Comparison of ENCODE assay signal across 1 cellular context in genomic region chr5:142981886-142982820, GRCh38.
TF ChIP-seq lines count a peak whose summit lies in the region.

No MANE protein-coding gene starts in this region.

TF ChIP-seq in HepG2, 621 proteins besides CTCF, POLR2A, EP300 and RAD21 (continued from another document and continues in another):
- TF ChIP-seq NFAT5 (CRISPR knock-in tag; IDR thresholded peaks at IDR 0.05) (no peak), NFRKB (IDR thresholded peaks at IDR 0.05) (no peak), KDM3A (CRISPR knock-in tag; IDR thresholded peaks at IDR 0.05; ENCODE audit: low read depth) (0 out of 2 replicates have a peak, but pooled peaks have one; percentile 32), ZNF687 (CRISPR knock-in tag; IDR thresholded peaks at IDR 0.05) (peak; percentile 7; the same call in 1 of the 2 replicates), XRCC5 (optimal IDR thresholded peaks at IDR 0.05; ENCODE audit: low read length) (peak; percentile 70), LCORL (IDR thresholded peaks at IDR 0.05) (no peak), LCORL (CRISPR knock-in tag; IDR thresholded peaks at IDR 0.05) (peak; percentile 84), ATF4 (CRISPR knock-in tag; IDR thresholded peaks at IDR 0.05) (0 out of 4 replicates have a peak, but pooled peaks of 1 of the 2 experiments have one; percentile 12), ARID4A (CRISPR knock-in tag; IDR thresholded peaks at IDR 0.05; ENCODE audit: borderline replicate concordance) (peak; percentile 37; the same call in 1 of the 2 replicates), MXD4 (CRISPR knock-in tag; IDR thresholded peaks at IDR 0.05) (no peak), EHMT2 (IDR thresholded peaks at IDR 0.05; ENCODE audit: borderline replicate concordance, low read depth, low read length) (no peak), FOSL1 (CRISPR knock-in tag; IDR thresholded peaks at IDR 0.05; ENCODE audit: borderline replicate concordance) (no peak), FOSL2 (CRISPR knock-in tag; IDR thresholded peaks at IDR 0.05) (peak; percentile 69), RARA (CRISPR knock-in tag; IDR thresholded peaks at IDR 0.05) (peak; percentile 84), ZNF75D (CRISPR knock-in tag; IDR thresholded peaks at IDR 0.05; ENCODE audit: borderline replicate concordance) (no peak), ZNF670 (CRISPR knock-in tag; IDR thresholded peaks at IDR 0.05; ENCODE audit: borderline replicate concordance) (peak; percentile 71; the same call in 1 of the 2 replicates), IKZF5 (CRISPR knock-in tag; IDR thresholded peaks at IDR 0.05) (peak; percentile 89), ZNF639 (CRISPR knock-in tag; conservative IDR thresholded peaks at IDR 0.05) (0 out of 2 replicates have a peak, but pooled peaks have one; percentile 17), GATAD1 (CRISPR knock-in tag; IDR thresholded peaks at IDR 0.05) (no peak), RXRA (CRISPR knock-in tag; IDR thresholded peaks at IDR 0.05) (peak; percentile 82; the same call in 1 of the 2 replicates), RFX3 (CRISPR knock-in tag; IDR thresholded peaks at IDR 0.05) (no peak), PITX1 (CRISPR knock-in tag; IDR thresholded peaks at IDR 0.05) (peak; percentile 64; the same call in 1 of the 2 replicates), ZNF746 (CRISPR knock-in tag; IDR thresholded peaks at IDR 0.05) (peak; percentile 53; the same call in 1 of the 2 replicates), TARDBP (CRISPR knock-in tag; IDR thresholded peaks at IDR 0.05) (peak; percentile 90), NBN (conservative IDR thresholded peaks at IDR 0.05) (no peak), FIP1L1 (IDR thresholded peaks at IDR 0.05; ENCODE audit: borderline replicate concordance, insufficient read depth, low read depth, low read length) (no peak), BORCS8-MEF2B (CRISPR knock-in tag; IDR thresholded peaks at IDR 0.05) (0 out of 2 replicates have a peak, but pooled peaks have one; percentile 40), THAP11 (CRISPR knock-in tag; IDR thresholded peaks at IDR 0.05) (peak; percentile 30; the same call in 1 of the 2 replicates), ZNF20 (CRISPR knock-in tag; IDR thresholded peaks at IDR 0.05) (no peak), FUBP1 (CRISPR knock-in tag; IDR thresholded peaks at IDR 0.05; ENCODE audit: borderline replicate concordance) (no peak), NR2F2 (IDR thresholded peaks at IDR 0.05; ENCODE audit: borderline replicate concordance, low read depth) (no peak), ZNF710 (CRISPR knock-in tag; IDR thresholded peaks at IDR 0.05; ENCODE audit: borderline replicate concordance) (peak; percentile 65; the same call in 1 of the 2 replicates), MTA1 (CRISPR knock-in tag; IDR thresholded peaks at IDR 0.05; ENCODE audit: borderline replicate concordance) (0 out of 2 replicates have a peak, but pooled peaks have one; percentile 45)
